Comparison of ENCODE assay signal across 1 cellular context in the genomic region with DNA sequence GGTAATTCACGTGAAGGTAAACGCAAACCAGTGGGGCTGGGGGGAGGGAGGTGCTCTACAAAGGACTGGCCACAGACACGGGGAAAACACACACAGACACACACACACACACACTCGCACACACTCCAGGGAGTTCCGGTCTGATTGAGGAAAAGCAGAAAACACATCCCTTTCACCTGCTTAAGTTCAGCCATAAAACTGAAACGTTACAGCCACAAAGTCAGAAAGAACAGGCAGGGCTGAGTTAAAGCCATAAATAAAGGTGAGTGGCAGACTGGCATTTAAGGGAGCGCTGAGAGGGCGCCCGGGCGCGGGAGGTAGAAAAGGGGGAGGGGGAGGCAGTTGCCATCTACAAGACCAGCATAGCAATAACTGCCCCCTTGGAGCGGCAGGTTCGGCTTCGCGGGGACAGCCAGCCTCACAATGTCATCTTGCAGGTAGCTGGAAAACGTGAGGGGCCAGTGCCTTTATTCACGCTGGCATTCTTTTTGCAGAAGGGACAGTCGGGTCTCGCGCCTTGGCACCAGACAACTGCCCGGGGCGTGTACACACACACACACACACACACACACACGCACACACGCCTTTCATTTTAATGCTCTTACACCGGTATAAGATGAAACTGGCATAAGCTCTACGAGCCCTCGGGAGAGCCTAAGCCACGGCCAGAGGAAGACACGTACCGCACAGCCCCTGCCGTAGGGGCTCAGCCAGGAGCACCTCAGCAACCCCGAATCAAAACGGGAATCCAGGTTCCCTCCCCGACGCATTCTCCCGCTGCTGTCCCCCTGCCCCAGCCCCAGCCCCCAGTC.
TF ChIP-seq lines count a peak whose summit lies in the region.

No MANE protein-coding gene starts in this region.

TF ChIP-seq in K562, 482 proteins besides CTCF, POLR2A, EP300 and RAD21 (continued from another document):
- TF ChIP-seq MTA1 (IDR thresholded peaks at IDR 0.05; ENCODE audit: borderline replicate concordance) = 0 out of 2 replicates have a peak, but pooled peaks have one; percentile 16
- no peak for TF ChIP-seq ATF1 (CRISPR knock-in tag; IDR thresholded peaks at IDR 0.05)
- TF ChIP-seq ATF1 (tag; IDR thresholded peaks at IDR 0.05) = 0 out of 2 replicates have a peak, but pooled peaks have one; percentile 8
- no peak for TF ChIP-seq PML (IDR thresholded peaks at IDR 0.05; ENCODE audit: low read length)
- TF ChIP-seq ZFX (CRISPR knock-in tag; IDR thresholded peaks at IDR 0.05) = no peak
- no peak for TF ChIP-seq KHSRP (IDR thresholded peaks at IDR 0.05)
- peak; percentile 53 for TF ChIP-seq RBBP5 (IDR thresholded peaks at IDR 0.05; ENCODE audit: borderline replicate concordance, insufficient read depth, low read length, poor library complexity, severe bottlenecking)
- TF ChIP-seq ARNT (IDR thresholded peaks at IDR 0.05) = no peak
- no peak for TF ChIP-seq FOXK1 (CRISPR knock-in tag; IDR thresholded peaks at IDR 0.05; ENCODE audit: borderline replicate concordance)
- TF ChIP-seq YY1 (IDR thresholded peaks at IDR 0.05; ENCODE audit: borderline replicate concordance in 1 of 3, control insufficient read depth in 1 of 3, extremely low read depth in 1 of 3, insufficient read depth in 3 of 3, insufficient read length in 1 of 3, insufficient replicate concordance in 2 of 3, low read depth in 1 of 3, low read length in 2 of 3) = peak in 1 of 3 experiments; percentile 9
- TF ChIP-seq CHD1 (IDR thresholded peaks at IDR 0.05; ENCODE audit: low read length) = peak; percentile 87
- TF ChIP-seq RBFOX2 (IDR thresholded peaks at IDR 0.05; ENCODE audit: low read depth, low read length) = peak; percentile 30; the same call in 1 of the 2 replicates
- TF ChIP-seq TRIM24 (IDR thresholded peaks at IDR 0.05) = 0 out of 4 replicates have a peak, but pooled peaks of 1 of the 2 experiments have one; percentile 19
- TF ChIP-seq, protein P1, sequence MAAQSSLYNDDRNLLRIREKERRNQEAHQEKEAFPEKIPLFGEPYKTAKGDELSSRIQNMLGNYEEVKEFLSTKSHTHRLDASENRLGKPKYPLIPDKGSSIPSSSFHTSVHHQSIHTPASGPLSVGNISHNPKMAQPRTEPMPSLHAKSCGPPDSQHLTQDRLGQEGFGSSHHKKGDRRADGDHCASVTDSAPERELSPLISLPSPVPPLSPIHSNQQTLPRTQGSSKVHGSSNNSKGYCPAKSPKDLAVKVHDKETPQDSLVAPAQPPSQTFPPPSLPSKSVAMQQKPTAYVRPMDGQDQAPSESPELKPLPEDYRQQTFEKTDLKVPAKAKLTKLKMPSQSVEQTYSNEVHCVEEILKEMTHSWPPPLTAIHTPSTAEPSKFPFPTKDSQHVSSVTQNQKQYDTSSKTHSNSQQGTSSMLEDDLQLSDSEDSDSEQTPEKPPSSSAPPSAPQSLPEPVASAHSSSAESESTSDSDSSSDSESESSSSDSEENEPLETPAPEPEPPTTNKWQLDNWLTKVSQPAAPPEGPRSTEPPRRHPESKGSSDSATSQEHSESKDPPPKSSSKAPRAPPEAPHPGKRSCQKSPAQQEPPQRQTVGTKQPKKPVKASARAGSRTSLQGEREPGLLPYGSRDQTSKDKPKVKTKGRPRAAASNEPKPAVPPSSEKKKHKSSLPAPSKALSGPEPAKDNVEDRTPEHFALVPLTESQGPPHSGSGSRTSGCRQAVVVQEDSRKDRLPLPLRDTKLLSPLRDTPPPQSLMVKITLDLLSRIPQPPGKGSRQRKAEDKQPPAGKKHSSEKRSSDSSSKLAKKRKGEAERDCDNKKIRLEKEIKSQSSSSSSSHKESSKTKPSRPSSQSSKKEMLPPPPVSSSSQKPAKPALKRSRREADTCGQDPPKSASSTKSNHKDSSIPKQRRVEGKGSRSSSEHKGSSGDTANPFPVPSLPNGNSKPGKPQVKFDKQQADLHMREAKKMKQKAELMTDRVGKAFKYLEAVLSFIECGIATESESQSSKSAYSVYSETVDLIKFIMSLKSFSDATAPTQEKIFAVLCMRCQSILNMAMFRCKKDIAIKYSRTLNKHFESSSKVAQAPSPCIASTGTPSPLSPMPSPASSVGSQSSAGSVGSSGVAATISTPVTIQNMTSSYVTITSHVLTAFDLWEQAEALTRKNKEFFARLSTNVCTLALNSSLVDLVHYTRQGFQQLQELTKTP (IDR thresholded peaks at IDR 0.05; ENCODE audit: low read depth in 1 of 2, partially characterized antibody in 2 of 2) = peak in 1 of 2 experiments; percentile 69
- peak; percentile 51; the same call in 1 of the 2 replicates for TF ChIP-seq ZNF444 (CRISPR knock-in tag; IDR thresholded peaks at IDR 0.05)
- TF ChIP-seq ZNF274 (IDR thresholded peaks at IDR 0.05; ENCODE audit: borderline replicate concordance, low read depth, low read length) = no peak
